ENCODE assay signal across 8 cellular contexts in the genomic region with DNA sequence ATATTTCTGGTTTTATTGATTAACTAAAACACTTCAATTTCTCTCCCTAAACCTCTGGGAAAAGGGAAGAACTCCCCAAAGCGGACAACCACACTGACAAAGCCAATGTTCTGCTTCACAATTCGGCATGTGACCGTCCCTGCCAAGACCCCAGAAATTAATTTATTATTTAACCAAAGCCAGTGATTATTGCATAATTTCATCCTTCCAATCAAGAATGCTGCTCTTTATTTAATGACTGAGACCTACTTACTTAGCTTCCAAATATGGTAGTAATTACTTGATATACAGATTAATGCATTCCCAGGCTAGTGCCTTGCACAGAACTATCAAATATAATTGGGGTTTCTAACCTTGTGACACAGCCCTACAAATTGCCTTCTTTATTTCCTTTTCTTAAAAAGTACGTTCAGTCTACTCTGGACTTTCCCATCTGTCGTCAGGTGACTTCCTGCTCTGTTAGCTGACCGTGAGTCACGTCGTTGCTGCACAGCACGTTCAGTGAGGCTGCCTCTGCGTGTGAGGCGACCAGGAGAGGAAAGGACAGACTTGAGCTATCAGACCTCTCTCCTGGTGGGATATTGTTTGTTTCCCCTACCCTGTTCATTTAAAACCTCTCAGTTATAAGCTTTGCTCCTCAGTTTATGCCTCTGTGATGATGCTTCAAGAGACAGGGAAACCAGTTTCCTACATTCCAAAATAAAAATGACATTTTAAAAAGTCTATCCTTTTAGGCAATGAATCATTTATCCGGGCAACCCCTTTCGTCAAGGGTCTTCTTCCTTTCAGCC. TPM values are rescaled to one million over a fixed set of nuclear protein-coding genes. Genes with fewer than 3 reads are reported as not detected.
DNase-seq lines count a peak whose midpoint lies in the region; ATAC-seq and TF ChIP-seq lines count a peak whose summit lies in the region.

No MANE protein-coding gene starts in this region.

- TF ChIP-seq CTCF in AG09319 (IDR thresholded peaks at IDR 0.05; ENCODE audit: low read depth, low read length): no peak
- no peak for TF ChIP-seq CTCF in RWPE2 (IDR thresholded peaks at IDR 0.05; ENCODE audit: poor library complexity, severe bottlenecking)

- H3K27me3 ChIP-seq in RWPE2 (ENCODE audit: insufficient read depth, poor library complexity, severe bottlenecking): no peaks in the 10 kb centered on the region

- H3K9me3 ChIP-seq in RWPE2 (ENCODE audit: severe bottlenecking): no peaks in the 10 kb centered on the region

- intact Hi-C loops in Right ventricle myocardium inferior (cut with DNase I): no loop called here

- no peaks in the 10 kb centered on the region for H3K36me3 ChIP-seq in RWPE2 (ENCODE audit: low read depth)

- H3K4me3 ChIP-seq in RWPE2 (ENCODE audit: severe bottlenecking) (no peak overlapping the region), skin epidermis (no peak overlapping the region)

- peaks cover 52% of the 10 kb centered on the region for H3K4me1 ChIP-seq in RWPE2 (ENCODE audit: insufficient read depth, poor library complexity, severe bottlenecking)

- peak; percentile 35 for DNase-seq in AG09319 (ENCODE audit: extremely low read depth, low read depth)
- peak; percentile 93 for DNase-seq in RWPE2 (ENCODE audit: low spot score)
- peak; percentile 26 for DNase-seq in activated gamma-delta T cell (lab: John Stamatoyannopoulos, UW)
- DNase-seq in Right ventricle myocardium inferior (ENCODE audit: missing footprints): peak; percentile 83
- no peak for DNase-seq in superior temporal gyrus (ENCODE audit: extremely low spot score)

- H3K27ac ChIP-seq in RWPE2 (ENCODE audit: poor library complexity, severe bottlenecking): peak overlapping the region; percentile 93
- peak overlapping the region in 18 of 21 experiments; percentile 12 to 81 (median 59) for H3K27ac ChIP-seq in skin epidermis

- ATAC-seq in GM19025 (IDR thresholded peaks at IDR 0.05; ENCODE audit: low read depth, unreplicated experiment): peak; percentile 97
- peak; percentile 93 for ATAC-seq in HG03139 (IDR thresholded peaks at IDR 0.05; ENCODE audit: unreplicated experiment)
- ATAC-seq in RWPE2 (ENCODE audit: low read depth): peak; percentile 82
- ATAC-seq in Right ventricle myocardium inferior: peak; percentile 65

RNA-seq across cellular contexts. Expression of a gene that starts 55.7 kb away (rescaled TPM):
- total RNA-seq in Right ventricle myocardium inferior: 6.8 TPM
